Comparison of ENCODE assay signal across 7 cellular contexts in the genomic region with DNA sequence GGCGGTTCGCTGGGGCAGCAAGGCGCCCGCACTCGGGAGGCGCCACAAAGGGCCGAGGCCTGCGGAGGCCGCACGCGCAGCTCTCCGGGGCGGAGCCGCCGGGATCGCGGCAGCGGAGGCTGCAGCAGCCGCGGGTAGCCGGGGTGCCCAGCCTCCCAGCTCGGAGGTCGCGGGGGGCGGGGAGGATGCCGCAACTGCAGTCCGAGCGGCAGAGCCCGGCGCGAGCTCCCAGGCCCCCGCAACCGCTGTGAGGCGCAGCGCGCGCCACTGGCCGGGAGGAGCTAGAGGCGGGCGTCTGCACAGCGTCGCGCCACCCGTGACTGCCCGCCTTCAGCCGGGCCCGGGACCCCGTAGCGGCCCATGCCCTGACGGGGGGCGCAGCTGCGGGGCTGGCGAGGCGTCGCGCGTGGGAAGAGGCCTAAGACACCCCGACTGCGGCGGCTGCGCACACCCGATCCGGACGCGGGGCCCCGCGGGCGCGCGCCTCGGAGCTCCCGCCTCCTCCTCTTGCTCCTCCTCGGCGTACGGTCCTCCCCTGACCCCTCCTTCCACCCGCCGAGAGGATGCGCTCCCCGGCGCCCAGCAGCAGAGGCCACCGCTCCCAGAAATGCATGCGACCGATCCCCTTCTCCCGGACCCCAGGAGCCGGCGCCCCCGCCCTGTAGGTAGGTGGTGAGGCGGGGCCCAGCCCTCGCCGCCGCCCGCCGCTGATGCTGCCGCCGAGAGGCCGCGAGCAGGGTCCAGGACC. TPM values are rescaled to one million over a fixed set of nuclear protein-coding genes. Genes with fewer than 3 reads are reported as not detected.
DNase-seq lines count a peak whose midpoint lies in the region; ATAC-seq and TF ChIP-seq lines count a peak whose summit lies in the region.

A gene with protein sequence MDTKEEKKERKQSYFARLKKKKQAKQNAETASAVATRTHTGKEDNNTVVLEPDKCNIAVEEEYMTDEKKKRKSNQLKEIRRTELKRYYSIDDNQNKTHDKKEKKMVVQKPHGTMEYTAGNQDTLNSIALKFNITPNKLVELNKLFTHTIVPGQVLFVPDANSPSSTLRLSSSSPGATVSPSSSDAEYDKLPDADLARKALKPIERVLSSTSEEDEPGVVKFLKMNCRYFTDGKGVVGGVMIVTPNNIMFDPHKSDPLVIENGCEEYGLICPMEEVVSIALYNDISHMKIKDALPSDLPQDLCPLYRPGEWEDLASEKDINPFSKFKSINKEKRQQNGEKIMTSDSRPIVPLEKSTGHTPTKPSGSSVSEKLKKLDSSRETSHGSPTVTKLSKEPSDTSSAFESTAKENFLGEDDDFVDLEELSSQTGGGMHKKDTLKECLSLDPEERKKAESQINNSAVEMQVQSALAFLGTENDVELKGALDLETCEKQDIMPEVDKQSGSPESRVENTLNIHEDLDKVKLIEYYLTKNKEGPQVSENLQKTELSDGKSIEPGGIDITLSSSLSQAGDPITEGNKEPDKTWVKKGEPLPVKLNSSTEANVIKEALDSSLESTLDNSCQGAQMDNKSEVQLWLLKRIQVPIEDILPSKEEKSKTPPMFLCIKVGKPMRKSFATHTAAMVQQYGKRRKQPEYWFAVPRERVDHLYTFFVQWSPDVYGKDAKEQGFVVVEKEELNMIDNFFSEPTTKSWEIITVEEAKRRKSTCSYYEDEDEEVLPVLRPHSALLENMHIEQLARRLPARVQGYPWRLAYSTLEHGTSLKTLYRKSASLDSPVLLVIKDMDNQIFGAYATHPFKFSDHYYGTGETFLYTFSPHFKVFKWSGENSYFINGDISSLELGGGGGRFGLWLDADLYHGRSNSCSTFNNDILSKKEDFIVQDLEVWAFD (plus strand): TSS at position 558 of the 748 bp plus-strand sequence. CDS start 24,395 bp downstream, outside the sequence.

- H3K27me3 ChIP-seq in skeletal muscle tissue (ENCODE audit: control insufficient read depth in 3 of 3, insufficient read depth in 3 of 3, low read length in 3 of 3): no peaks in the 10 kb centered on the region

- H3K36me3 ChIP-seq in skeletal muscle tissue (ENCODE audit: control insufficient read depth in 3 of 3, insufficient read depth in 3 of 3, low read length in 3 of 3): no peaks in the 10 kb centered on the region

- no peaks in the 10 kb centered on the region for H3K9me3 Mint-ChIP-seq in MCF 10A (ENCODE audit: unreplicated experiment)

- BruUV-seq in MCF 10A (replicated peaks; lab: Mats Ljungman, UMichigan): no TSS peak

- peak within 1 kb of the TSS; percentile 93 for H3K27ac Mint-ChIP-seq in MCF 10A (ENCODE audit: low read depth, unreplicated experiment)

- H3K9me3 ChIP-seq in iPS-18c (ENCODE audit: control insufficient read depth, insufficient read depth, low read length) (no peaks in the 10 kb centered on the region), skeletal muscle tissue (ENCODE audit: control insufficient read depth in 3 of 3, low read length in 3 of 3) (no peaks in the 10 kb centered on the region)

- peak; percentile 68 for DNase-seq in NCI-H128 (lab: John Stamatoyannopoulos, UW; ENCODE audit: unreplicated experiment)
- peak; percentile 79 for DNase-seq in UCSD-AML1 (lab: John Stamatoyannopoulos, UW; ENCODE audit: unreplicated experiment)
- DNase-seq in MCF 10A (ENCODE audit: unreplicated experiment): peak; percentile 73

- H3K9ac ChIP-seq in skeletal muscle tissue (ENCODE audit: low read depth in 1 of 3, low read length in 3 of 3): peak within 1 kb of the TSS; percentile 79 to 92 (median 91)

- peaks cover 17 to 30% (median 22%) of the 10 kb centered on the region in 3 donors for H3K4me1 ChIP-seq in skeletal muscle tissue (ENCODE audit: control insufficient read depth in 3 of 3, insufficient read depth in 3 of 3, low read length in 3 of 3)

- TF ChIP-seq CTCF in MCF 10A (IDR thresholded peaks at IDR 0.05; ENCODE audit: unreplicated experiment): no peak

- H3K4me1 Mint-ChIP-seq in MCF 10A (ENCODE audit: insufficient read depth, unreplicated experiment): peaks cover 40% of the 10 kb centered on the region

- intact Hi-C loops in MCF 10A (cut with micrococcal nuclease): loop anchor here (1.0 to 2.0 kb wide), 3 partner anchors 68 to 166 kb away; a partner anchor contains a TSS

- H3K27me3 Mint-ChIP-seq in MCF 10A (ENCODE audit: insufficient read depth, unreplicated experiment): no peaks in the 10 kb centered on the region

- peak within 1 kb of the TSS; percentile 93 for H3K4me3 Mint-ChIP-seq in MCF 10A (ENCODE audit: unreplicated experiment)

- CTCF ChIA-PET in MCF 10A (lab: Yijun Ruan, JAX): interaction anchor here (0.6 to 14.9 kb wide), 45 partner anchors 9 to 1557 kb away, joined by 3 to 270 read pairs (median 5); a partner anchor contains a TSS

- peak within 1 kb of the TSS; percentile 95 for H3K4me3 ChIP-seq in iPS-18c (ENCODE audit: insufficient read depth, low read depth, low read length)
- peak within 1 kb of the TSS; percentile 76 to 82 (median 81) for H3K4me3 ChIP-seq in skeletal muscle tissue (ENCODE audit: low read length in 3 of 3)

- H3K36me3 Mint-ChIP-seq in MCF 10A (ENCODE audit: insufficient read depth, unreplicated experiment): peaks cover 27% of the 10 kb centered on the region

- peak; percentile 29 for ATAC-seq in GM18499 (IDR thresholded peaks at IDR 0.05; ENCODE audit: insufficient read depth, unreplicated experiment)
- ATAC-seq in HG02759 (IDR thresholded peaks at IDR 0.05; ENCODE audit: unreplicated experiment): peak; percentile 78

- peak within 1 kb of the TSS; percentile 94 for H3K27ac ChIP-seq in skeletal muscle tissue (ENCODE audit: low read depth, low read length)

- POLR2A ChIA-PET in MCF 10A (lab: Yijun Ruan, JAX): interaction anchor here (0.5 to 7.1 kb wide), 45 partner anchors 9 to 827 kb away, joined by 3 to 207 read pairs (median 6); a partner anchor contains a TSS

RNA-seq across cellular contexts. Expression of the gene that starts here (rescaled TPM):
- total RNA-seq in MCF 10A (2022): 50.9 and 52.3 TPM in 2 replicates
- 6.3 TPM for total RNA-seq in skeletal muscle tissue

Comparison
In these comparisons a context has a peak if more than half of its experiments do, and no peak if none do; other contexts are left out.
1. Peak in every context shown above with its lines: DNase-seq, ATAC-seq, H3K4me3 ChIP-seq and H3K27ac ChIP-seq.